11 cellular contexts compared by ENCODE assay signal in genomic region chr20:48758206-48758820, GRCh38.
DNase-seq lines count a peak whose midpoint lies in the region; ATAC-seq and FAIRE-seq lines count a peak whose summit lies in the region.
"Had no signal": no experiment of that assay in that cellular context is flagged by ENCODE, and none has a peak within 500 bp of the region (broad histone marks: within the 10 kb centered on the region; RNA-seq: fewer than 3 reads in every experiment).

No MANE protein-coding gene starts in this region.

- H3K36me3 Mint-ChIP-seq in activated naive CD8-positive, alpha-beta T cell treated with anti-CD3 and anti-CD28 coated beads for 36 hours: peaks cover 69% of the 10 kb centered on the region

- H3K27ac Mint-ChIP-seq in activated naive CD8-positive, alpha-beta T cell treated with anti-CD3 and anti-CD28 coated beads for 36 hours: peak overlapping the region; percentile 97
- H3K27ac Mint-ChIP-seq: HFFc6 had no signal

- DNase-seq in SKM-1 treated with dmso at 0.1 percent for 144 hours (lab: John Stamatoyannopoulos, UW; ENCODE audit: unreplicated experiment): peak; percentile 55
- DNase-seq in SKM-1 (lab: John Stamatoyannopoulos, UW; ENCODE audit: unreplicated experiment): no peak
- peak; percentile 43 for DNase-seq in NCI-H510A treated with DMSO at 0.1 percent for 48 hours (lab: John Stamatoyannopoulos, UW)
- peak; percentile 39 for DNase-seq in activated naive CD8-positive, alpha-beta T cell treated with anti-CD3 and anti-CD28 coated beads for 36 hours
- DNase-seq in stimulated activated CD8-positive, alpha-beta memory T cell treated with anti-CD3 and anti-CD28 coated beads, Interleukin-4, amount 100 ng/mL, for 24 hours (ENCODE audit: low read depth): peak; percentile 33
- DNase-seq in activated effector memory CD4-positive, alpha-beta T cell treated with Interleukin-2 at 50 U/mL for 16 hours: no peak
- DNase-seq in left ventricle myocardium superior: no peak
- no peak for DNase-seq in frontal cortex (ENCODE audit: low spot score in 2 of 2)
- DNase-seq: GDM1, HFFc6 had no signal

- H3K9me3 Mint-ChIP-seq in activated naive CD8-positive, alpha-beta T cell treated with anti-CD3 and anti-CD28 coated beads for 36 hours: peaks cover 21% of the 10 kb centered on the region
- H3K9me3 Mint-ChIP-seq: HFFc6 had no signal

- intact Hi-C loops in left ventricle myocardium superior (cut with micrococcal nuclease): no loop called here

- H3K4me3 Mint-ChIP-seq in activated naive CD8-positive, alpha-beta T cell treated with anti-CD3 and anti-CD28 coated beads for 36 hours: no peak overlapping the region
- H3K4me3 Mint-ChIP-seq: HFFc6 had no signal

- no peaks in the 10 kb centered on the region for H3K27me3 Mint-ChIP-seq in activated naive CD8-positive, alpha-beta T cell treated with anti-CD3 and anti-CD28 coated beads for 36 hours

- no peak for ATAC-seq in left ventricle myocardium superior

- FAIRE-seq in frontal cortex (lab: Jason Lieb, UNC): no peak
- FAIRE-seq: A204.1 had no signal

- peaks cover 70% of the 10 kb centered on the region for H3K4me1 Mint-ChIP-seq in activated naive CD8-positive, alpha-beta T cell treated with anti-CD3 and anti-CD28 coated beads for 36 hours

Comparison
In these comparisons a context has a peak if more than half of its experiments do, and no peak if none do; other contexts are left out.
1. DNase-seq: peak in SKM-1 treated with dmso at 0.1 percent for 144 hours (single experiment), NCI-H510A treated with DMSO at 0.1 percent for 48 hours (single experiment), activated naive CD8-positive, alpha-beta T cell treated with anti-CD3 and anti-CD28 coated beads for 36 hours (single experiment) and stimulated activated CD8-positive, alpha-beta memory T cell treated with anti-CD3 and anti-CD28 coated beads, Interleukin-4, amount 100 ng/mL, for 24 hours (single experiment); none in SKM-1 (single experiment), activated effector memory CD4-positive, alpha-beta T cell treated with Interleukin-2 at 50 U/mL for 16 hours (single experiment), left ventricle myocardium superior (single experiment) and frontal cortex (0 of 2).